7 cellular contexts compared by ENCODE assay signal in the genomic region with DNA sequence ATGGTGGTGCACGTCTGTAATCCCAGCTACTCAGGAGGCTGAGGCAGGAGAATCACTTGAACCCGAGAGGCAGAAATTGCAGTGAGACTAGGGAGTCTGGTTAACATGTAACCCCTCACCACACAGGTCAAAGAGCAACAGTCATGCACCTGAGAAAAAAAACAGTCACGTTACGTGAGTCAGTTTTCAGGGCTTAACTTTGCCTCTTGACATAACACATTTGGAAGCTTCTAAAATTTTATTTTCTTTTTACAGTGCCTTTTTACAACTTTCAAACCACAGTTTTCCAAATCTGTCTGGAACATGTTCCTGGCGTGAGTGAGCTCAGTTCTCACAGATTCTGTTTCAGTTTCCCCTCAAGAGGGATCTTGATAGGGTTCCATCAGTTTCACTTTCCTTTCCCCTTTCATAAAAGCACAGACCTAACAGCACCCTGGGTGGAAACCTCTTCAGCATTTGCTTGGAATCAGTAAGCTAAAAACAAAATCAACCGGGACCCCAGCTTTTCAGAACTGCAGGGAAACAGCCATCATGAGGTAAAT. TPM values are rescaled to one million over a fixed set of nuclear protein-coding genes. Genes with fewer than 3 reads are reported as not detected.
DNase-seq lines count a peak whose midpoint lies in the region; ATAC-seq, FAIRE-seq and TF ChIP-seq lines count a peak whose summit lies in the region.

No MANE protein-coding gene starts in this region.

- TF ChIP-seq RAD21 in K562 (CRISPR knock-in tag; conservative IDR thresholded peaks at IDR 0.05 in 1 of 2, IDR thresholded peaks at IDR 0.05 in 1 of 2): no peak

- H4K20me1 ChIP-seq in K562 (replicated peaks; ENCODE audit: control insufficient read depth, insufficient read depth, low read length): no peaks in the 10 kb centered on the region

- BruUV-seq in K562 (replicated peaks; lab: Mats Ljungman, UMichigan): no TSS peak

- intact Hi-C loops in K562 (cut with micrococcal nuclease): no loop called here

- peak; percentile 46 for FAIRE-seq in K562 (lab: Jason Lieb, UNC)

- WGBS in K562 (ENCODE audit: insufficient coverage, low coverage, missing lambda C conversion rate): 16% methylated on average over 6 of the region's 6 CpGs

- in situ Hi-C loops in GM13977 (cut with MboI; ENCODE audit: low pct_unique_long_range_greater_than_20kb, low sequenced_read_pairs, unreplicated experiment) (no loop called here), K562 (cut with MboI) (no loop called here)

- DNase-seq in GM13977 (ENCODE audit: low spot score) (peak; percentile 25), HFF-Myc (ENCODE audit: extremely low read depth, low read depth) (peak; percentile 54), MV-4-11 (lab: John Stamatoyannopoulos, UW) (peak; percentile 75), K562 (ENCODE audit: extremely low read depth in 1 of 4, low spot score in 3 of 4) (peak in 2 of 4 experiments; percentile 13 to 24), kidney epithelial cell (ENCODE audit: low read depth) (no peak), NCI-H748 treated with DMSO at 0.1 percent for 48 hours (lab: John Stamatoyannopoulos, UW) (no peak)
- peak; percentile 20 for DNase-seq in stimulated activated naive CD8-positive, alpha-beta T cell treated with anti-CD3 and anti-CD28 coated beads, Interleukin-15, Interleukin-2, amounts not matched to agents 100 U/mL and 50 U/mL, for 24 hours

- TF ChIP-seq CTCF in GM13977 (IDR thresholded peaks at IDR 0.05; ENCODE audit: extremely low read depth, insufficient read depth, missing control alignments) (no peak), HFF-Myc (IDR thresholded peaks at IDR 0.05; ENCODE audit: low read depth, low read length, missing control alignments) (no peak), K562 (IDR thresholded peaks at IDR 0.05 in 2 of 3, conservative IDR thresholded peaks at IDR 0.05 in 1 of 3; ENCODE audit: insufficient read depth in 2 of 3, low read depth in 1 of 3, low read length in 3 of 3) (no peak), kidney epithelial cell (IDR thresholded peaks at IDR 0.05; ENCODE audit: insufficient read depth, low read length, poor library complexity, severe bottlenecking) (no peak)

- POLR2A ChIA-PET in K562 (lab: Yijun Ruan, JAX): interaction anchor here (1.1 kb wide), 1 partner anchor 9 kb away, joined by 4 read pairs; no protein-coding TSS in a partner anchor

- H3K9me1 ChIP-seq in K562 (ENCODE audit: control insufficient read depth, insufficient read depth, low read length): no peaks in the 10 kb centered on the region

- peak; percentile 31; the same call in 1 of the 3 replicates for ATAC-seq in K562
- ATAC-seq in stimulated activated naive CD8-positive, alpha-beta T cell treated with anti-CD3 and anti-CD28 coated beads, Interleukin-15, Interleukin-2, amounts not matched to agents 100 U/mL and 50 U/mL, for 24 hours: peak; percentile 44

- no peaks in the 10 kb centered on the region for H3K27me3 ChIP-seq in K562 (ENCODE audit: control insufficient read depth in 2 of 2, insufficient read depth in 2 of 2, low read length in 2 of 2)
- no peaks in the 10 kb centered on the region for H3K27me3 ChIP-seq in kidney epithelial cell (ENCODE audit: control insufficient read depth, insufficient read depth, low read length)

- TF ChIP-seq EP300 in K562 (IDR thresholded peaks at IDR 0.05; ENCODE audit: low read length): no peak

- H3K36me3 ChIP-seq in K562 (ENCODE audit: control insufficient read depth, insufficient read depth, low read length): no peaks in the 10 kb centered on the region
- H3K36me3 ChIP-seq in kidney epithelial cell (ENCODE audit: control insufficient read depth, insufficient read depth, low read length): no peaks in the 10 kb centered on the region

- CTCF ChIA-PET in K562 (lab: Yijun Ruan, JAX; ENCODE audit: low intra/inter-chr PET ratio): no interaction called here

- peak overlapping the region; percentile 32 for H3K4me3 ChIP-seq in HFF-Myc (replicated peaks; ENCODE audit: low read depth, low read length)
- H3K4me3 ChIP-seq in K562: no peak overlapping the region
- H3K4me3 ChIP-seq in kidney epithelial cell (ENCODE audit: low read depth, low read length): peak overlapping the region; percentile 21

- peaks cover 0 to 8% of the 10 kb centered on the region in 2 experiments; a peak in 3 of 5 replicates for H3K4me1 ChIP-seq in K562 (replicated peaks in 1 of 2; ENCODE audit: control insufficient read depth in 2 of 2, insufficient read depth in 2 of 2, low read length in 2 of 2)

- no peaks in the 10 kb centered on the region for H3K79me2 ChIP-seq in K562 (ENCODE audit: control insufficient read depth, insufficient read depth, low read length)

- peak overlapping the region in 1 of 2 experiments; percentile 38; a peak in 1 of 4 replicates for H3K9ac ChIP-seq in K562 (ENCODE audit: insufficient read depth in 1 of 2, low read depth in 2 of 2, low read length in 2 of 2)

- peak overlapping the region; percentile 33 for H3K4me2 ChIP-seq in K562 (ENCODE audit: insufficient read depth, low read length)

- H2AFZ ChIP-seq in K562 (ENCODE audit: low read depth, low read length): peak overlapping the region; percentile 80

- no peaks in the 10 kb centered on the region for H3K9me3 ChIP-seq in K562 (replicated peaks; ENCODE audit: control insufficient read depth, insufficient read depth, low read depth, low read length)

- no peak for TF ChIP-seq POLR2A in K562 (conservative IDR thresholded peaks at IDR 0.05)

- H3K27ac ChIP-seq in K562 (ENCODE audit: extremely low read depth, low read depth, low read length): peak overlapping the region; percentile 44; the same call in 1 of the 3 replicates

RNA-seq across cellular contexts. Expression of a gene that starts 4.4 kb away (rescaled TPM):
- 0.14 and 0.16 TPM in 2 replicates for total RNA-seq in K562 (2011; cell fraction: chromatin; rRNA removed; ENCODE audit: low replicate concordance)
- total RNA-seq in K562 (2011; cell fraction: nucleolus; rRNA removed): 0.13 and 0.17 TPM in 2 replicates
- 0.22 TPM in 1 of 2 replicates, not detected in the other for total RNA-seq in K562 (2011; cell fraction: nucleoplasm; rRNA removed)
- total RNA-seq in K562 (2014; rRNA removed): 0.59 and 1.0 TPM in 2 replicates
- total RNA-seq in K562 (2014; rRNA removed; fragmentation: Illumina TruSeq; extraction: Trizol): 1.2 and 1.4 TPM in 2 replicates
- total RNA-seq in K562 (2015; rRNA removed; fragmentation: Illumina TruSeq; extraction: Trizol): 1.7 and 2.2 TPM in 2 replicates
- total RNA-seq in K562 (2021): 0.69 TPM in 2 replicates
- polyA plus RNA-seq in K562 (2011; rRNA removed): 0.35 and 0.55 TPM in 2 replicates
- polyA plus RNA-seq in K562 (2011; cell fraction: cytosol; rRNA removed): 0.07 and 0.25 TPM in 2 replicates
- 0.08 TPM in 1 of 2 replicates, not detected in the other for polyA plus RNA-seq in K562 (2011; cell fraction: nucleus; rRNA removed)
- 1.4 and 3.3 TPM in 2 replicates for polyA plus RNA-seq in K562 (2012)
- polyA plus RNA-seq in K562 (2014; fragmentation: Illumina TruSeq; extraction: Trizol): 0.84 and 1.1 TPM in 2 replicates
- under 1 TPM; 0.23 to 0.83 TPM for polyA plus RNA-seq in K562 (2014; fragmentation: Nextera tagmentation; extraction: Ambion mirVana)
- polyA plus RNA-seq in K562 (2014; rRNA removed): 0.58 and 0.77 TPM in 2 replicates
- 0.21 and 0.84 TPM in 2 replicates for polyA minus RNA-seq in K562 (2011; rRNA and poly(A)+ RNA removed)
- polyA minus RNA-seq in K562 (2011; cell fraction: cytosol; rRNA and poly(A)+ RNA removed): not detected in 2 replicates
- 0.13 and 0.22 TPM in 2 replicates for polyA minus RNA-seq in K562 (2011; cell fraction: nucleus; rRNA and poly(A)+ RNA removed)
- total RNA-seq in kidney epithelial cell: 14.8 and 20.8 TPM in 2 replicates

RNA-seq across cellular contexts. Expression of a gene that starts 30.3 kb away (rescaled TPM):
- total RNA-seq in K562 (2011; cell fraction: chromatin; rRNA removed; ENCODE audit: low replicate concordance): not detected in 2 replicates
- total RNA-seq in K562 (2011; cell fraction: nucleolus; rRNA removed): not detected in 2 replicates
- not detected in 2 replicates for total RNA-seq in K562 (2011; cell fraction: nucleoplasm; rRNA removed)
- total RNA-seq in K562 (2014; rRNA removed) (0.09 TPM in 1 of 2 replicates, not detected in the other), K562 (2014; rRNA removed; fragmentation: Illumina TruSeq; extraction: Trizol) (0.10 and 0.18 TPM in 2 replicates), K562 (2015; rRNA removed; fragmentation: Illumina TruSeq; extraction: Trizol) (0.25 and 0.26 TPM in 2 replicates), K562 (2021) (0.11 TPM in 2 replicates), kidney epithelial cell (9.2 and 9.4 TPM in 2 replicates)
- polyA plus RNA-seq in K562 (2011; rRNA removed) (0.03 TPM in 1 of 2 replicates, not detected in the other), K562 (2014; fragmentation: Illumina TruSeq; extraction: Trizol) (0.03 and 0.08 TPM in 2 replicates), K562 (2014; fragmentation: Nextera tagmentation; extraction: Ambion mirVana) (under 1 TPM; 0.08 to 0.14 TPM), K562 (2014; rRNA removed) (0.09 TPM in 1 of 2 replicates, not detected in the other)
- polyA plus RNA-seq in K562 (2011; cell fraction: cytosol; rRNA removed): 0.01 TPM in 1 of 2 replicates, not detected in the other
- polyA plus RNA-seq in K562 (2011; cell fraction: nucleus; rRNA removed): not detected in 2 replicates
- 0.10 and 0.30 TPM in 2 replicates for polyA plus RNA-seq in K562 (2012)
- polyA minus RNA-seq in K562 (2011; rRNA and poly(A)+ RNA removed): 0.11 TPM in 1 of 2 replicates, not detected in the other
- not detected in 2 replicates for polyA minus RNA-seq in K562 (2011; cell fraction: cytosol; rRNA and poly(A)+ RNA removed)
- 0.11 TPM in 1 of 2 replicates, not detected in the other for polyA minus RNA-seq in K562 (2011; cell fraction: nucleus; rRNA and poly(A)+ RNA removed)

RNA-seq across cellular contexts. Expression of a gene that starts 45.7 kb away (rescaled TPM):
- total RNA-seq in K562 (2011; cell fraction: chromatin; rRNA removed; ENCODE audit: low replicate concordance): not detected in 2 replicates
- total RNA-seq in K562 (2011; cell fraction: nucleolus; rRNA removed): not detected in 2 replicates
- total RNA-seq in K562 (2011; cell fraction: nucleoplasm; rRNA removed): not detected in 2 replicates
- not detected in 2 replicates for total RNA-seq in K562 (2014; rRNA removed)
- not detected in 2 replicates for total RNA-seq in K562 (2014; rRNA removed; fragmentation: Illumina TruSeq; extraction: Trizol)
- total RNA-seq in K562 (2015; rRNA removed; fragmentation: Illumina TruSeq; extraction: Trizol): not detected in 2 replicates
- total RNA-seq in K562 (2021): not detected in 2 replicates
- not detected in 2 replicates for polyA plus RNA-seq in K562 (2011; rRNA removed)
- not detected in 2 replicates for polyA plus RNA-seq in K562 (2011; cell fraction: cytosol; rRNA removed)
- polyA plus RNA-seq in K562 (2011; cell fraction: nucleus; rRNA removed): not detected in 2 replicates
- polyA plus RNA-seq in K562 (2012): not detected in 2 replicates
- polyA plus RNA-seq in K562 (2014; fragmentation: Illumina TruSeq; extraction: Trizol): not detected in 2 replicates
- not detected for polyA plus RNA-seq in K562 (2014; fragmentation: Nextera tagmentation; extraction: Ambion mirVana)
- polyA plus RNA-seq in K562 (2014; rRNA removed): not detected in 2 replicates
- not detected in 2 replicates for polyA minus RNA-seq in K562 (2011; rRNA and poly(A)+ RNA removed)
- polyA minus RNA-seq in K562 (2011; cell fraction: cytosol; rRNA and poly(A)+ RNA removed): not detected in 2 replicates
- polyA minus RNA-seq in K562 (2011; cell fraction: nucleus; rRNA and poly(A)+ RNA removed): not detected in 2 replicates
- not detected in 2 replicates for total RNA-seq in kidney epithelial cell

Comparison
In these comparisons a context has a peak if more than half of its experiments do, and no peak if none do; other contexts are left out.
1. DNase-seq: peak in GM13977 (single experiment), HFF-Myc (single experiment), MV-4-11 (single experiment) and stimulated activated naive CD8-positive, alpha-beta T cell treated with anti-CD3 and anti-CD28 coated beads, Interleukin-15, Interleukin-2, amounts not matched to agents 100 U/mL and 50 U/mL, for 24 hours (single experiment); none in kidney epithelial cell (single experiment) and NCI-H748 treated with DMSO at 0.1 percent for 48 hours (single experiment).